In the genomic region with DNA sequence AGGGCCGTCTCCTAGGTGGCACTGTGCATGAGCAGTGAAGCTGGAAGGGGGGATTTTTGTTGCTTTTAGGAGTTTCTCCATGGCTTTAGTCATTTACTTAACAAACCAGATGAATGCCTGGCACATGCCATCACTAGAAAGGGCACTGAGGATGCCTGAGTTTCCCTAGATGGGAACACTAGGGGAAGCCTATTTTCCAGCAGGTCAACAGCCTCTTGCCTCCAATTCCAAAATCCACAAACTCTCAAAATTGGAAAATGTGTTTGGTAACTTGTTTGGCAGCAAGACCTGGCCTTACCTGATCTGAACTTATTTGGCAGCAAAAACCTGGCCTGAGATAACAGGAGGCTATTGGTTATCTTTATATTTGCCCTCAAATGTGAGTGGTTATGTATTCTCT, we compare ENCODE assay signal across 26 cellular contexts. TPM values are rescaled to one million over a fixed set of nuclear protein-coding genes. Genes with fewer than 3 reads are reported as not detected.
DNase-seq lines count a peak whose midpoint lies in the region; ATAC-seq, FAIRE-seq and TF ChIP-seq lines count a peak whose summit lies in the region.
"Had no signal": no experiment of that assay in that cellular context is flagged by ENCODE, and none has a peak within 500 bp of the region (broad histone marks: within the 10 kb centered on the region; RNA-seq: fewer than 3 reads in every experiment).

No MANE protein-coding gene starts in this region.

- H3K4me1 ChIP-seq in astrocyte (ENCODE audit: insufficient read depth, low read length) (peaks cover 37% of the 10 kb centered on the region), hepatocyte (ENCODE audit: insufficient read depth) (peaks cover 22% of the 10 kb centered on the region)
- H3K4me1 ChIP-seq in CD8-positive, alpha-beta T cell (ENCODE audit: insufficient read depth, low read length): peaks cover 21% of the 10 kb centered on the region

- intact Hi-C loops in Calu3 (cut with micrococcal nuclease; ENCODE audit: unreplicated experiment) (loop anchor here (5.0 kb wide), 2 partner anchors 158 to 223 kb away; no protein-coding TSS in a partner anchor), head of caudate nucleus (cut with DNase I) (no loop called here)
- intact Hi-C loops in CD8-positive, alpha-beta T cell (cut with DNase I, micrococcal nuclease): loop anchor here in 1 of 2 experiments (5.0 kb wide), 1 partner anchor 793 kb away; no protein-coding TSS in a partner anchor

- peaks cover 16% of the 10 kb centered on the region for H3K27me3 ChIP-seq in astrocyte (ENCODE audit: insufficient read depth, low read length)
- H3K27me3 ChIP-seq in hepatocyte: no peaks in the 10 kb centered on the region
- peaks cover 23% of the 10 kb centered on the region for H3K27me3 ChIP-seq in CD8-positive, alpha-beta T cell (ENCODE audit: insufficient read depth, low read length)

- TF ChIP-seq CTCF in Calu3 (IDR thresholded peaks at IDR 0.05; ENCODE audit: unreplicated experiment) (no peak), astrocyte (IDR thresholded peaks at IDR 0.05; ENCODE audit: insufficient read depth, low read depth, low read length) (no peak), hepatocyte (IDR thresholded peaks at IDR 0.05; ENCODE audit: poor library complexity) (no peak), neural crest cell (conservative IDR thresholded peaks at IDR 0.05) (no peak)
- TF ChIP-seq CTCF in CD8-positive, alpha-beta T cell (IDR thresholded peaks at IDR 0.05): no peak

- no peak for ATAC-seq in HG02970 (IDR thresholded peaks at IDR 0.05; ENCODE audit: low FRiP score, unreplicated experiment)
- ATAC-seq in CD8-positive, alpha-beta T cell: no peak
- no peak for ATAC-seq in HG03520 (IDR thresholded peaks at IDR 0.05; ENCODE audit: unreplicated experiment)
- ATAC-seq: activated CD8-positive, alpha-beta memory T cell treated with anti-CD3 and anti-CD28 coated beads, Interleukin-2, amount 10 ng/mL, durations not matched to agents 7 days and 5 days; activated T-cell treated with anti-CD3 and anti-CD28 coated beads, Interleukin-2, amount 50 U/mL, for 72 hours; upper lobe of right lung had no signal

- POLR2A ChIA-PET in CD8-positive, alpha-beta T cell (lab: Charles Lee): no interaction called here

- H3K27me3 Mint-ChIP-seq in Calu3 (ENCODE audit: unreplicated experiment): no peaks in the 10 kb centered on the region
- peaks cover 36% of the 10 kb centered on the region for H3K27me3 Mint-ChIP-seq in astrocyte (ENCODE audit: low read depth, unreplicated experiment)
- H3K27me3 Mint-ChIP-seq in neural crest cell (ENCODE audit: low read depth): peaks cover 23% of the 10 kb centered on the region
- H3K27me3 Mint-ChIP-seq in CD8-positive, alpha-beta T cell (ENCODE audit: low read depth): peaks cover 65% of the 10 kb centered on the region

- no peaks in the 10 kb centered on the region for H3K9me2 ChIP-seq in hepatocyte (replicated peaks; ENCODE audit: insufficient read depth)

- H4K20me1 ChIP-seq in astrocyte (ENCODE audit: insufficient read depth, low read length): peaks cover 5% of the 10 kb centered on the region
- peaks cover 22% of the 10 kb centered on the region for H4K20me1 ChIP-seq in hepatocyte (ENCODE audit: insufficient read depth, poor library complexity, severe bottlenecking)

- no peaks in the 10 kb centered on the region for H3K9me3 Mint-ChIP-seq in Calu3 (ENCODE audit: low read depth, unreplicated experiment)
- H3K9me3 Mint-ChIP-seq in astrocyte (ENCODE audit: unreplicated experiment): no peaks in the 10 kb centered on the region
- H3K9me3 Mint-ChIP-seq in neural crest cell: no peaks in the 10 kb centered on the region
- no peaks in the 10 kb centered on the region for H3K9me3 Mint-ChIP-seq in CD8-positive, alpha-beta T cell
- H3K9me3 Mint-ChIP-seq: activated T-cell treated with anti-CD3 and anti-CD28 coated beads, Interleukin-2, amount 50 U/mL, for 72 hours; dendritic cell treated with granulocyte-macrophage colony-stimulating factor and Interleukin-4, amounts not matched to agents 40 ng/mL and 50 ng/mL, for 4 days had no signal

- peak overlapping the region; percentile 94 for H3K4me2 ChIP-seq in astrocyte (ENCODE audit: low read length)
- H3K4me2 ChIP-seq in hepatocyte: peak overlapping the region; percentile 87

- H3K4me3 Mint-ChIP-seq in Calu3 (ENCODE audit: low read depth, unreplicated experiment) (peak overlapping the region; percentile 91), astrocyte (ENCODE audit: unreplicated experiment) (no peak overlapping the region), neural crest cell (peak overlapping the region; percentile 96)
- H3K4me3 Mint-ChIP-seq in CD8-positive, alpha-beta T cell: no peak overlapping the region
- H3K4me3 Mint-ChIP-seq: activated CD8-positive, alpha-beta memory T cell treated with anti-CD3 and anti-CD28 coated beads, Interleukin-2, amount 10 ng/mL, durations not matched to agents 7 days and 5 days; activated T-cell treated with anti-CD3 and anti-CD28 coated beads, Interleukin-2, amount 50 U/mL, for 72 hours; dendritic cell treated with granulocyte-macrophage colony-stimulating factor and Interleukin-4, amounts not matched to agents 40 ng/mL and 50 ng/mL, for 4 days had no signal

- H3K4me3 ChIP-seq in astrocyte (ENCODE audit: insufficient read depth, low read depth, low read length) (no peak overlapping the region), hepatocyte (peak overlapping the region; percentile 59)
- no peak overlapping the region for H3K4me3 ChIP-seq in CD8-positive, alpha-beta T cell (ENCODE audit: low read depth, low read length)
- H3K4me3 ChIP-seq: left ventricle myocardium inferior, upper lobe of right lung had no signal

- no peak overlapping the region for H3K27ac Mint-ChIP-seq in Calu3 (ENCODE audit: unreplicated experiment)
- peak overlapping the region; percentile 43 for H3K27ac Mint-ChIP-seq in astrocyte (ENCODE audit: unreplicated experiment)
- no peak overlapping the region for H3K27ac Mint-ChIP-seq in neural crest cell (ENCODE audit: unreplicated experiment)
- no peak overlapping the region for H3K27ac Mint-ChIP-seq in CD8-positive, alpha-beta T cell
- H3K27ac Mint-ChIP-seq: activated CD8-positive, alpha-beta memory T cell treated with anti-CD3 and anti-CD28 coated beads, Interleukin-2, amount 10 ng/mL, durations not matched to agents 7 days and 5 days; activated T-cell treated with anti-CD3 and anti-CD28 coated beads, Interleukin-2, amount 50 U/mL, for 72 hours; dendritic cell treated with granulocyte-macrophage colony-stimulating factor and Interleukin-4, amounts not matched to agents 40 ng/mL and 50 ng/mL, for 4 days had no signal

- no peak overlapping the region for H3K9ac ChIP-seq in astrocyte (ENCODE audit: low read length)

- peaks cover 16% of the 10 kb centered on the region for H3K4me1 Mint-ChIP-seq in Calu3 (ENCODE audit: low read depth, unreplicated experiment)
- peaks cover 30% of the 10 kb centered on the region for H3K4me1 Mint-ChIP-seq in astrocyte (ENCODE audit: low read depth, unreplicated experiment)
- H3K4me1 Mint-ChIP-seq in neural crest cell: peaks cover 64% of the 10 kb centered on the region
- peaks cover 30% of the 10 kb centered on the region for H3K4me1 Mint-ChIP-seq in CD8-positive, alpha-beta T cell (ENCODE audit: low read depth)

- 53% methylated on average over 1 of the region's 1 CpG for WGBS in hepatocyte (ENCODE audit: low lambda C conversion rate, missing lambda C conversion rate)

- H3K79me2 ChIP-seq in astrocyte (ENCODE audit: insufficient read depth, low read length): no peaks in the 10 kb centered on the region
- H3K79me2 ChIP-seq in hepatocyte: peaks cover 53% of the 10 kb centered on the region

- no TSS peak for BruUV-seq in Calu3 (replicated peaks; lab: Mats Ljungman, UMichigan)

- H2AFZ ChIP-seq in astrocyte (ENCODE audit: low read depth, low read length) (no peak overlapping the region), hepatocyte (no peak overlapping the region)

- CTCF ChIA-PET in Calu3 (lab: Charles Lee): no interaction called here
- CTCF ChIA-PET in CD8-positive, alpha-beta T cell (lab: Charles Lee): no interaction called here

- no peaks in the 10 kb centered on the region for H3K36me3 ChIP-seq in astrocyte (ENCODE audit: insufficient read depth, low read length)
- H3K36me3 ChIP-seq in hepatocyte (replicated peaks; ENCODE audit: insufficient read depth, low read depth): no peaks in the 10 kb centered on the region
- no peaks in the 10 kb centered on the region for H3K36me3 ChIP-seq in CD8-positive, alpha-beta T cell (ENCODE audit: insufficient read depth, low read length)
- H3K36me3 ChIP-seq: left ventricle myocardium inferior, upper lobe of right lung had no signal

- FAIRE-seq in astrocyte (lab: Jason Lieb, UNC): no peak
- FAIRE-seq: A204.1, endometrium, GM18507 had no signal

- peaks cover 83% of the 10 kb centered on the region for H3K36me3 Mint-ChIP-seq in Calu3 (ENCODE audit: insufficient read depth, unreplicated experiment)
- H3K36me3 Mint-ChIP-seq in astrocyte (ENCODE audit: low read depth, unreplicated experiment): peaks cover 3% of the 10 kb centered on the region
- peaks cover 9% of the 10 kb centered on the region for H3K36me3 Mint-ChIP-seq in neural crest cell (ENCODE audit: low read depth)
- no peaks in the 10 kb centered on the region for H3K36me3 Mint-ChIP-seq in CD8-positive, alpha-beta T cell
- H3K36me3 Mint-ChIP-seq: activated CD8-positive, alpha-beta memory T cell treated with anti-CD3 and anti-CD28 coated beads, Interleukin-2, amount 10 ng/mL, durations not matched to agents 7 days and 5 days had no signal

- no peaks in the 10 kb centered on the region for H3K9me3 ChIP-seq in astrocyte (ENCODE audit: insufficient read depth, low read depth, low read length)
- H3K9me3 ChIP-seq in hepatocyte (ENCODE audit: low read depth): no peaks in the 10 kb centered on the region
- H3K9me3 ChIP-seq in CD8-positive, alpha-beta T cell (ENCODE audit: low read length): no peaks in the 10 kb centered on the region
- H3K9me3 ChIP-seq: left ventricle myocardium inferior, upper lobe of right lung had no signal

- DNase-seq in Calu3 (no peak), astrocyte (ENCODE audit: low read depth) (no peak), hepatocyte (ENCODE audit: low spot score) (no peak), neural crest cell (ENCODE audit: low read depth, low spot score) (no peak), head of caudate nucleus (no peak)
- no peak for DNase-seq in CD8-positive, alpha-beta T cell
- DNase-seq: activated CD4-positive, alpha-beta T cell treated with anti-CD3 and anti-CD28 coated beads, Interleukin-2, amount 50 U/mL, for 1 hour; activated CD8-positive, alpha-beta memory T cell treated with anti-CD3 and anti-CD28 coated beads, Interleukin-2, amount 10 ng/mL, durations not matched to agents 7 days and 5 days; activated naive CD4-positive, alpha-beta T cell treated with Interleukin-2 at 50 U/mL for 16 hours; activated T-cell treated with anti-CD3 and anti-CD28 coated beads, Interleukin-2, amount 50 U/mL, for 72 hours; COR-L47; DMS79 treated with DMSO at 0.1 percent for 48 hours; GOT3; Karpas-422; left ventricle myocardium inferior; MV-4-11; NCI-H146; NCI-H510A; T1000; upper lobe of right lung had no signal

- H3K27ac ChIP-seq in astrocyte (ENCODE audit: low read depth, low read length) (no peak overlapping the region), hepatocyte (no peak overlapping the region)
- no peak overlapping the region for H3K27ac ChIP-seq in CD8-positive, alpha-beta T cell (ENCODE audit: low read depth, low read length)
- H3K27ac ChIP-seq: left ventricle myocardium inferior, upper lobe of right lung had no signal

RNA-seq across cellular contexts. Expression of a gene that starts 2.6 kb away (rescaled TPM):
- total RNA-seq in Calu3 (2022): 36.6 and 44.0 TPM in 2 replicates
- total RNA-seq in astrocyte: 11.0 and 18.3 TPM in 2 replicates
- 75.2 and 85.2 TPM in 2 replicates for total RNA-seq in hepatocyte
- 36.9 and 43.4 TPM in 2 replicates for polyA plus RNA-seq in hepatocyte
- total RNA-seq in neural crest cell: 28.4 and 32.4 TPM in 2 replicates
- not detected for total RNA-seq in CD8-positive, alpha-beta T cell
- total RNA-seq: left ventricle myocardium inferior had no signal

Comparison
In these comparisons a context has a peak if more than half of its experiments do, and no peak if none do; other contexts are left out.
1. H3K4me3 Mint-ChIP-seq: peak in Calu3 (single experiment) and neural crest cell (single experiment); none in astrocyte (single experiment) and CD8-positive, alpha-beta T cell (single experiment).
2. RNA of a gene that starts 2.6 kb away (total RNA-seq): 75.2 to 85.2 TPM in hepatocyte, 36.6 to 44.0 TPM in Calu3, 28.4 to 32.4 TPM in neural crest cell and 11.0 to 18.3 TPM in astrocyte; not detected in CD8-positive, alpha-beta T cell; every median in the first group is over 10 times any median in the second.